Comparison of ENCODE assay signal across 10 cellular contexts in genomic region chr4:92304073-92304472, GRCh38. TPM values are rescaled to one million over a fixed set of nuclear protein-coding genes. Genes with fewer than 3 reads are reported as not detected.
DNase-seq lines count a peak whose midpoint lies in the region; ATAC-seq and TF ChIP-seq lines count a peak whose summit lies in the region.
"Had no signal": no experiment of that assay in that cellular context is flagged by ENCODE, and none has a peak within 500 bp of the region (broad histone marks: within the 10 kb centered on the region; RNA-seq: fewer than 3 reads in every experiment).

No MANE protein-coding gene starts in this region.

- TF ChIP-seq CTCF in 22Rv1 (IDR thresholded peaks at IDR 0.05) (no peak), fibroblast of the aortic adventitia (IDR thresholded peaks at IDR 0.05; ENCODE audit: insufficient read depth, low read length) (no peak), neural progenitor cell (IDR thresholded peaks at IDR 0.05) (no peak)

- peaks cover 6% of the 10 kb centered on the region for H4K20me1 ChIP-seq in neural progenitor cell (ENCODE audit: low read depth)

- H3K79me2 ChIP-seq in neural progenitor cell (ENCODE audit: low read depth), result no peaks in the 10 kb centered on the region

- H3K27ac ChIP-seq in 22Rv1, result peak overlapping the region; percentile 83
- H3K27ac ChIP-seq in neural progenitor cell, result no peak overlapping the region

- H3K27me3 ChIP-seq in NT2/D1 (ENCODE audit: insufficient read depth, insufficient read length) (peaks cover 10% of the 10 kb centered on the region), neural progenitor cell (peaks cover 53% of the 10 kb centered on the region)

- H3K36me3 ChIP-seq in NT2/D1 (ENCODE audit: insufficient read depth, insufficient read length, low read length) (no peaks in the 10 kb centered on the region), neural progenitor cell (no peaks in the 10 kb centered on the region)

- peaks cover 38% of the 10 kb centered on the region for H3F3A ChIP-seq in neural progenitor cell (ENCODE audit: low read depth)

- DNase-seq in NT2/D1 (ENCODE audit: low read depth, low spot score), result no peak
- no peak for DNase-seq in fibroblast of the aortic adventitia (ENCODE audit: low read depth)
- peak; percentile 30 for DNase-seq in neural progenitor cell (ENCODE audit: low spot score)
- DNase-seq in OCI-M1 (lab: John Stamatoyannopoulos, UW), result no peak
- DNase-seq in stimulated activated naive CD8-positive, alpha-beta T cell treated with anti-CD3 and anti-CD28 coated beads, Interleukin-15, Interleukin-2, amounts not matched to agents 100 U/mL and 50 U/mL, for 24 hours, result no peak
- DNase-seq in stimulated activated CD4-positive, alpha-beta T cell treated with anti-CD3 and anti-CD28 coated beads, Interleukin-4, amount 100 ng/mL, for 1 hour, result no peak
- DNase-seq: NCI-H1436 had no signal

- H3K9me3 Mint-ChIP-seq in neural progenitor cell, result no peaks in the 10 kb centered on the region

- peak overlapping the region; percentile 90 for H3K4me2 ChIP-seq in neural progenitor cell

- H3K4me1 Mint-ChIP-seq in neural progenitor cell, result peaks cover 19% of the 10 kb centered on the region

- ATAC-seq in stimulated activated naive CD8-positive, alpha-beta T cell treated with anti-CD3 and anti-CD28 coated beads, Interleukin-15, Interleukin-2, amounts not matched to agents 100 U/mL and 50 U/mL, for 24 hours, result no peak
- ATAC-seq in HG02759 (IDR thresholded peaks at IDR 0.05; ENCODE audit: unreplicated experiment), result no peak

- peak overlapping the region; percentile 98 for H2AFZ ChIP-seq in neural progenitor cell (replicated peaks)

- no peaks in the 10 kb centered on the region for H3K36me3 Mint-ChIP-seq in neural progenitor cell

- H3K27ac Mint-ChIP-seq in neural progenitor cell, result no peak overlapping the region

- H3K4me3 ChIP-seq in NT2/D1 (ENCODE audit: insufficient read length, low read depth) (peak overlapping the region; percentile 70), fibroblast of the aortic adventitia (ENCODE audit: low read depth, low read length) (peak overlapping the region; percentile 47), neural progenitor cell (peak overlapping the region; percentile 61)

- peaks cover 9% of the 10 kb centered on the region for H3K27me3 Mint-ChIP-seq in neural progenitor cell (ENCODE audit: insufficient read depth, low read depth)

- H3K9me3 ChIP-seq in NT2/D1 (ENCODE audit: insufficient read depth, low read length) (no peaks in the 10 kb centered on the region), neural progenitor cell (ENCODE audit: low read depth) (no peaks in the 10 kb centered on the region)

- peak overlapping the region; percentile 92 for H3K4me3 Mint-ChIP-seq in neural progenitor cell

- H3K9ac ChIP-seq in NT2/D1 (ENCODE audit: insufficient read length, low read depth) (peak overlapping the region; percentile 86), neural progenitor cell (no peak overlapping the region)

- H3K4me1 ChIP-seq in NT2/D1 (ENCODE audit: insufficient read depth, insufficient read length) (no peaks in the 10 kb centered on the region), neural progenitor cell (peaks cover 13% of the 10 kb centered on the region)

RNA-seq across cellular contexts. Expression of gene GRID2, which starts 0.3 kb away (rescaled TPM):
- 0.25 and 0.63 TPM in 2 replicates for total RNA-seq in fibroblast of the aortic adventitia (ENCODE audit: low replicate concordance)
- 0.17 and 0.74 TPM in 2 replicates for total RNA-seq in neural progenitor cell (ENCODE audit: low replicate concordance)
- total RNA-seq: activated CD8-positive, alpha-beta memory T cell treated with anti-CD3 and anti-CD28 coated beads for 36 hours had no signal
